8 cellular contexts compared by ENCODE assay signal in the genomic region with DNA sequence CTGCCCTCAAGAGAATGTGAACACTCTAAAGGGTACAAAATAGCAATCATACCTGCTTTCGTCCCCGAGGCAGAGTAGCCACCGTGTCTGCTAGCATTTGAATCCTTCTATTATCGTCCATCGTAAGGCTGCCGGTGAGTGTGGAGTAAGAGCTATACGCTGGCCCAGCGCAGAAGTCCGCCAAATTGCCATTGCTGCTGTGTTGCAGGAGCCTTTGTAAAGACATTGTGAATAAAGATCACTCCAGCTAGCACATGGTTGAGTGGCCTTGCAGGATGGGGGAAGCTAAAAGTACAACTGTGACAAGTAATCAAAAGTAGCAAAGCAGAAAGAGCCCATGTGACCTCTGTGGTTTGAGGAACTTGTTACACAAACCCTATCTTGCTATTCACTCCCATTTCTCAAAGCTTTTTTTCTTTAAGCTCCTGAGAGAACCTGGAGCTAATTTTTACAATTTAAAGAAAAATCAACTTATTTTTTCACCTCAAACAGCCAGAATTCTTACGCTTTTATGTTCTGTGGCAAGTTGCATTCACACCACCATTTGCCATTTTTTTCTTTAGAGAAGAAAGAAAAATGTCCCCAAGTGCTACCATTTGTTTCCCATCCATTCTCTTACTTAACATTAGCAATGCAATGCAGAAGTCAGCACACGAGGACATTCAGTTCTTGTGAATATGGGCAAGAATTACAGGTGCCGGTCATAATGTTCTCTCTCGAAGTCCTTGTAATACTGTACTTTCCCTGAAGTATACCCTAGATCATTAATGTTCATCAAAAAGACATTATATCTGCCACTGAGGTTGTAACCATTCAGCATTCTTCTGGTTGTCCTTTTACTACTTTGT. TPM values are rescaled to one million over a fixed set of nuclear protein-coding genes. Genes with fewer than 3 reads are reported as not detected.
DNase-seq lines count a peak whose midpoint lies in the region; ATAC-seq and TF ChIP-seq lines count a peak whose summit lies in the region.

A gene (minus strand): TSS at position 295 of the 848 bp plus-strand sequence. CDS start 69 bp downstream, at position 226.

- H3K9ac ChIP-seq in neural progenitor cell: no peak within 1 kb of the TSS

- peak; percentile 59 to 72 for TF ChIP-seq POLR2A in Peyer's patch (IDR thresholded peaks at IDR 0.05)

- H2AFZ ChIP-seq in neural progenitor cell (replicated peaks): peak within 1 kb of the TSS; percentile 19

- no peak for TF ChIP-seq CTCF in Peyer's patch (IDR thresholded peaks at IDR 0.05)
- TF ChIP-seq CTCF in neural progenitor cell (IDR thresholded peaks at IDR 0.05): no peak
- TF ChIP-seq CTCF in nephron progenitor cell (IDR thresholded peaks at IDR 0.05): no peak

- DNase-seq in Peyer's patch: peak in 2 of 3 donors; percentile 85 to 92
- DNase-seq in activated naive CD8-positive, alpha-beta T cell treated with anti-CD3 and anti-CD28 coated beads, Interleukin-2, amount 50 U/mL, for 24 hours: peak; percentile 67
- no peak for DNase-seq in neural progenitor cell (ENCODE audit: low spot score)
- DNase-seq in A172 (ENCODE audit: low spot score): no peak
- DNase-seq in NCI-H1048 (lab: John Stamatoyannopoulos, UW): no peak
- no peak for DNase-seq in nephron progenitor cell

- H3F3A ChIP-seq in neural progenitor cell (ENCODE audit: low read depth): no peaks in the 10 kb centered on the region

- H3K27me3 Mint-ChIP-seq in activated naive CD8-positive, alpha-beta T cell treated with anti-CD3 and anti-CD28 coated beads, Interleukin-2, amount 50 U/mL, for 24 hours: no peaks in the 10 kb centered on the region
- peaks cover 5% of the 10 kb centered on the region for H3K27me3 Mint-ChIP-seq in neural progenitor cell (ENCODE audit: insufficient read depth, low read depth)
- no peaks in the 10 kb centered on the region for H3K27me3 Mint-ChIP-seq in nephron progenitor cell (ENCODE audit: low read depth, poor library complexity)

- peaks cover 48% of the 10 kb centered on the region for H3K36me3 Mint-ChIP-seq in activated naive CD8-positive, alpha-beta T cell treated with anti-CD3 and anti-CD28 coated beads, Interleukin-2, amount 50 U/mL, for 24 hours (ENCODE audit: low read depth)
- H3K36me3 Mint-ChIP-seq in neural progenitor cell (no peaks in the 10 kb centered on the region), nephron progenitor cell (ENCODE audit: low read depth) (no peaks in the 10 kb centered on the region)

- no peaks in the 10 kb centered on the region for H3K9me3 Mint-ChIP-seq in activated naive CD8-positive, alpha-beta T cell treated with anti-CD3 and anti-CD28 coated beads, Interleukin-2, amount 50 U/mL, for 24 hours
- H3K9me3 Mint-ChIP-seq in neural progenitor cell (no peaks in the 10 kb centered on the region), nephron progenitor cell (no peaks in the 10 kb centered on the region)

- no peaks in the 10 kb centered on the region for H3K36me3 ChIP-seq in Peyer's patch
- no peaks in the 10 kb centered on the region for H3K36me3 ChIP-seq in neural progenitor cell

- H3K27me3 ChIP-seq in Peyer's patch (no peaks in the 10 kb centered on the region), neural progenitor cell (no peaks in the 10 kb centered on the region)

- peak within 1 kb of the TSS; percentile 45 to 53 (median 49) for H3K4me3 ChIP-seq in Peyer's patch
- H3K4me3 ChIP-seq in neural progenitor cell: no peak within 1 kb of the TSS

- peak within 1 kb of the TSS; percentile 99 for H3K4me3 Mint-ChIP-seq in activated naive CD8-positive, alpha-beta T cell treated with anti-CD3 and anti-CD28 coated beads, Interleukin-2, amount 50 U/mL, for 24 hours
- H3K4me3 Mint-ChIP-seq in neural progenitor cell (no peak within 1 kb of the TSS), nephron progenitor cell (no peak within 1 kb of the TSS)

- H3K27ac ChIP-seq in Peyer's patch (peak within 1 kb of the TSS; percentile 73 to 88 (median 84)), neural progenitor cell (no peak within 1 kb of the TSS)

- ATAC-seq in GM18858 (IDR thresholded peaks at IDR 0.05; ENCODE audit: unreplicated experiment) (peak; percentile 43), HG02884 (IDR thresholded peaks at IDR 0.05; ENCODE audit: unreplicated experiment) (peak; percentile 31)
- peak; percentile 23 for ATAC-seq in activated naive CD8-positive, alpha-beta T cell treated with anti-CD3 and anti-CD28 coated beads, Interleukin-2, amount 50 U/mL, for 24 hours

- H3K4me1 ChIP-seq in Peyer's patch (peaks cover 0 to 10% (median 0%) of the 10 kb centered on the region in 4 donors), neural progenitor cell (no peaks in the 10 kb centered on the region)

- no peaks in the 10 kb centered on the region for H3K79me2 ChIP-seq in neural progenitor cell (ENCODE audit: low read depth)

- H3K9me3 ChIP-seq in Peyer's patch (no peaks in the 10 kb centered on the region), neural progenitor cell (ENCODE audit: low read depth) (no peaks in the 10 kb centered on the region)

- H3K27ac Mint-ChIP-seq in activated naive CD8-positive, alpha-beta T cell treated with anti-CD3 and anti-CD28 coated beads, Interleukin-2, amount 50 U/mL, for 24 hours: peak within 1 kb of the TSS; percentile 99
- H3K27ac Mint-ChIP-seq in neural progenitor cell: no peak within 1 kb of the TSS
- H3K27ac Mint-ChIP-seq in nephron progenitor cell: no peak within 1 kb of the TSS

- no peak within 1 kb of the TSS for H3K4me2 ChIP-seq in neural progenitor cell

- H4K20me1 ChIP-seq in neural progenitor cell (ENCODE audit: low read depth): no peaks in the 10 kb centered on the region

- peaks cover 57% of the 10 kb centered on the region for H3K4me1 Mint-ChIP-seq in activated naive CD8-positive, alpha-beta T cell treated with anti-CD3 and anti-CD28 coated beads, Interleukin-2, amount 50 U/mL, for 24 hours
- no peaks in the 10 kb centered on the region for H3K4me1 Mint-ChIP-seq in neural progenitor cell
- peaks cover 16% of the 10 kb centered on the region for H3K4me1 Mint-ChIP-seq in nephron progenitor cell

RNA-seq across cellular contexts. Expression of the gene that starts here (rescaled TPM):
- total RNA-seq in Peyer's patch (100 to 1,000 TPM in 1 of 4 donors, 10 to 100 TPM in 3; 11.8 to 182 (median 21.0) TPM), neural progenitor cell (ENCODE audit: low replicate concordance) (0.19 and 0.54 TPM in 2 replicates)
- total RNA-seq in A172 (2014; rRNA removed; shearing (Covaris generic)): not detected in 2 replicates

Comparison
In these comparisons a context has a peak if more than half of its experiments do, and no peak if none do; other contexts are left out.
1. DNase-seq: peak in Peyer's patch (2 of 3) and activated naive CD8-positive, alpha-beta T cell treated with anti-CD3 and anti-CD28 coated beads, Interleukin-2, amount 50 U/mL, for 24 hours (single experiment); none in neural progenitor cell (single experiment), A172 (single experiment), NCI-H1048 (single experiment) and nephron progenitor cell (single experiment).
2. Peak in every context shown above with its lines, with median percentiles within 50 percentile points of each other: ATAC-seq.